13 cellular contexts compared by ENCODE assay signal in genomic region chr5:33657804-33658435, GRCh38.
"Had no signal": no experiment of that assay in that cellular context is flagged by ENCODE, and none has a peak within 500 bp of the region (broad histone marks: within the 10 kb centered on the region; RNA-seq: fewer than 3 reads in every experiment).

No MANE protein-coding gene starts in this region.

- DNase-seq: activated CD4-positive, CD25-positive, alpha-beta regulatory T cell treated with anti-CD3 and anti-CD28 coated beads, Interleukin-2, amount 50 U/mL, for 72 hours; activated naive CD8-positive, alpha-beta T cell treated with anti-CD3 and anti-CD28 coated beads for 36 hours; cortex of kidney; effector CD8-positive, alpha-beta T cell; glutamatergic neuron; naive B cell; stimulated activated CD4-positive, alpha-beta T cell treated with anti-CD3 and anti-CD28 coated beads, Interleukin-4, amount 100 ng/mL, for 1 hour; stimulated activated naive B cell treated with anti-CD40 and anti-IgM and Interleukin-4, amounts not matched to agents 10 μg/mL and 1 μg/mL and 100 μg/mL, for 72 hours; tibial artery had no signal

- H3K36me3 Mint-ChIP-seq: activated naive CD8-positive, alpha-beta T cell treated with anti-CD3 and anti-CD28 coated beads for 36 hours; naive B cell; stimulated activated naive B cell treated with anti-CD40 and anti-IgM and Interleukin-4, amounts not matched to agents 10 μg/mL and 1 μg/mL and 100 μg/mL, for 72 hours had no signal

- H3K4me3 ChIP-seq: tibial artery had no signal

- H3K27me3 Mint-ChIP-seq: activated naive CD8-positive, alpha-beta T cell treated with anti-CD3 and anti-CD28 coated beads for 36 hours had no signal

- H3K4me1 Mint-ChIP-seq: activated naive CD8-positive, alpha-beta T cell treated with anti-CD3 and anti-CD28 coated beads for 36 hours; naive B cell; stimulated activated naive B cell treated with anti-CD40 and anti-IgM and Interleukin-4, amounts not matched to agents 10 μg/mL and 1 μg/mL and 100 μg/mL, for 72 hours had no signal

- ATAC-seq: foreskin keratinocyte; left lobe of liver; stimulated activated naive B cell treated with anti-CD40 and anti-IgM and Interleukin-4, amounts not matched to agents 10 μg/mL and 1 μg/mL and 100 μg/mL, for 72 hours had no signal

- H3K9me3 Mint-ChIP-seq: activated naive CD8-positive, alpha-beta T cell treated with anti-CD3 and anti-CD28 coated beads for 36 hours; activated T-helper 1 cell treated with anti-CD3 and anti-CD28 coated beads, Interleukin-12 subunit alpha, Interleukin-12 subunit beta, Interleukin-2, Interleukin-4 antibody, amounts not matched to agents 30 ng/mL and 10 ng/mL and 1 ng/mL, durations not matched to agents 14 hours and 24 hours and 36 hours; stimulated activated naive B cell treated with anti-CD40 and anti-IgM and Interleukin-4, amounts not matched to agents 10 μg/mL and 1 μg/mL and 100 μg/mL, for 72 hours had no signal

- H3K9me3 ChIP-seq: tibial artery had no signal

- H3K4me3 Mint-ChIP-seq: activated naive CD8-positive, alpha-beta T cell treated with anti-CD3 and anti-CD28 coated beads for 36 hours; activated T-helper 1 cell treated with anti-CD3 and anti-CD28 coated beads, Interleukin-12 subunit alpha, Interleukin-12 subunit beta, Interleukin-2, Interleukin-4 antibody, amounts not matched to agents 30 ng/mL and 10 ng/mL and 1 ng/mL, durations not matched to agents 14 hours and 24 hours and 36 hours; naive B cell; stimulated activated naive B cell treated with anti-CD40 and anti-IgM and Interleukin-4, amounts not matched to agents 10 μg/mL and 1 μg/mL and 100 μg/mL, for 72 hours had no signal

- H3K27ac ChIP-seq: foreskin keratinocyte, parathyroid adenoma, tibial artery had no signal

- H3K4me1 ChIP-seq: foreskin keratinocyte, parathyroid adenoma, tibial artery had no signal

- H3K27ac Mint-ChIP-seq: activated naive CD8-positive, alpha-beta T cell treated with anti-CD3 and anti-CD28 coated beads for 36 hours; activated T-helper 1 cell treated with anti-CD3 and anti-CD28 coated beads, Interleukin-12 subunit alpha, Interleukin-12 subunit beta, Interleukin-2, Interleukin-4 antibody, amounts not matched to agents 30 ng/mL and 10 ng/mL and 1 ng/mL, durations not matched to agents 14 hours and 24 hours and 36 hours; naive B cell; stimulated activated naive B cell treated with anti-CD40 and anti-IgM and Interleukin-4, amounts not matched to agents 10 μg/mL and 1 μg/mL and 100 μg/mL, for 72 hours had no signal

- H3K27me3 ChIP-seq: foreskin keratinocyte, tibial artery had no signal

- H3K9ac ChIP-seq: parathyroid adenoma had no signal
